7 cellular contexts compared by ENCODE assay signal in the genomic region with DNA sequence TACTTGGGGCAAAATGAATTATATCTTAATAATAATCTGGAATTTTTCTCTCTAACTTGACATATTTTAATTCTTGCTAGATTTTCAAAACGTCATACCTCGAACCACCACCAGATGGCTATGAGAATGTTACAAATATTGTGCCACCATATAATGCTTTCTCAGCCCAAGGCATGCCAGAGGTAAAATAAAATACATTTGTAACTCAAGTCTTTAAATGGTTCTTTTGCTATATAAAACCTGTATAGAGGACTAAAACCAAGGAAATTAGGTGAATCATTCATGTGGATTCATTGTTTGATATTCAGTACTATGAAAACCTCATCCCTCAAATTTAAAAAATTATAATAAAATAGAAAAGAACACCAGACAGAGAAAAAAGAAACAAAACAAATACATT.
DNase-seq lines count a peak whose midpoint lies in the region; ATAC-seq, FAIRE-seq and TF ChIP-seq lines count a peak whose summit lies in the region.
"Not testable (repeated sequence)": the region's sequence is repeated elsewhere in the genome, so short reads cannot be mapped to it uniquely, and the experiment has no call there.

No MANE protein-coding gene starts in this region.

- H3K27me3 Mint-ChIP-seq in CD14-positive monocyte (ENCODE audit: low read depth in 3 of 3); chondrocyte (ENCODE audit: low read depth); mesothelial cell of epicardium (ENCODE audit: low read depth); osteocyte (ENCODE audit: unreplicated experiment): not testable (repeated sequence)

- DNase-seq in CD14-positive monocyte (ENCODE audit: low spot score); MM.1S; RWPE2 (ENCODE audit: low spot score); chondrocyte (ENCODE audit: low spot score); mesothelial cell of epicardium (ENCODE audit: low spot score in 2 of 2, unreplicated experiment in 2 of 2); osteocyte (ENCODE audit: extremely low spot score, unreplicated experiment): not testable (repeated sequence)

- not testable (repeated sequence) for H3K27me3 ChIP-seq in MM.1S (replicated peaks; ENCODE audit: insufficient read depth, low read length); RWPE2 (ENCODE audit: insufficient read depth, poor library complexity, severe bottlenecking)

- H3K4me3 Mint-ChIP-seq in CD14-positive monocyte; chondrocyte (ENCODE audit: unreplicated experiment); mesothelial cell of epicardium; osteocyte (ENCODE audit: unreplicated experiment): not testable (repeated sequence)

- H3K36me3 ChIP-seq in MM.1S (replicated peaks; ENCODE audit: insufficient read depth, low read length); RWPE2 (ENCODE audit: low read depth): not testable (repeated sequence)

- FAIRE-seq in A204.1 (lab: Jason Lieb, UNC): peak; percentile 93

- H2AFZ ChIP-seq in MM.1S (ENCODE audit: low read length): not testable (repeated sequence)

- not testable (repeated sequence) for H3K36me3 Mint-ChIP-seq in CD14-positive monocyte; chondrocyte (ENCODE audit: low read depth); mesothelial cell of epicardium; osteocyte (ENCODE audit: unreplicated experiment)

- H3K9ac ChIP-seq in MM.1S (ENCODE audit: low read length): not testable (repeated sequence)

- not testable (repeated sequence) for H3K79me2 ChIP-seq in MM.1S (ENCODE audit: low read length)

- not testable (repeated sequence) for H3K27ac Mint-ChIP-seq in CD14-positive monocyte; chondrocyte (ENCODE audit: unreplicated experiment); mesothelial cell of epicardium; osteocyte (ENCODE audit: unreplicated experiment)

- H3K9me2 ChIP-seq in MM.1S (replicated peaks; ENCODE audit: insufficient read depth, low read length): not testable (repeated sequence)

- H3K4me2 ChIP-seq in MM.1S (ENCODE audit: low read depth, low read length): not testable (repeated sequence)

- not testable (repeated sequence) for H3K4me1 Mint-ChIP-seq in CD14-positive monocyte; chondrocyte (ENCODE audit: low read depth); mesothelial cell of epicardium; osteocyte (ENCODE audit: unreplicated experiment)

- H3K27ac ChIP-seq in MM.1S (ENCODE audit: low read length): peak overlapping the region; percentile 41; the same call in 1 of the 2 replicates
- not testable (repeated sequence) for H3K27ac ChIP-seq in RWPE2 (ENCODE audit: poor library complexity, severe bottlenecking)

- not testable (repeated sequence) for ATAC-seq in RWPE2 (ENCODE audit: low read depth)

- TF ChIP-seq CTCF in CD14-positive monocyte (IDR thresholded peaks at IDR 0.05) (peak; percentile 48), RWPE2 (IDR thresholded peaks at IDR 0.05; ENCODE audit: poor library complexity, severe bottlenecking) (peak; percentile 19), chondrocyte (IDR thresholded peaks at IDR 0.05) (peak; percentile 57), mesothelial cell of epicardium (IDR thresholded peaks at IDR 0.05; ENCODE audit: unreplicated experiment) (peak; percentile 63), osteocyte (IDR thresholded peaks at IDR 0.05) (peak; percentile 12)
- TF ChIP-seq CTCF in MM.1S (IDR thresholded peaks at IDR 0.05; ENCODE audit: low read length): not testable (repeated sequence)

- H3F3A ChIP-seq in MM.1S (ENCODE audit: insufficient read depth, low read length): not testable (repeated sequence)

- intact Hi-C loops in CD14-positive monocyte (cut with micrococcal nuclease): loop anchor here in 1 of 2 donors (10.0 kb wide), 1 partner anchor 123 kb away; no protein-coding TSS in a partner anchor

- not testable (repeated sequence) for H3K9me3 ChIP-seq in MM.1S (replicated peaks; ENCODE audit: insufficient read depth, low read length); RWPE2 (ENCODE audit: severe bottlenecking)

- H4K20me1 ChIP-seq in MM.1S (ENCODE audit: insufficient read depth, low read length): not testable (repeated sequence)

- not testable (repeated sequence) for H3K4me1 ChIP-seq in MM.1S (ENCODE audit: low read length)
- H3K4me1 ChIP-seq in RWPE2 (ENCODE audit: insufficient read depth, poor library complexity, severe bottlenecking): peaks cover 13% of the 10 kb centered on the region

- H3K4me3 ChIP-seq in MM.1S (ENCODE audit: low read length); RWPE2 (ENCODE audit: severe bottlenecking): not testable (repeated sequence)

- H3K9me3 Mint-ChIP-seq in CD14-positive monocyte; chondrocyte (ENCODE audit: low read depth); mesothelial cell of epicardium; osteocyte (ENCODE audit: unreplicated experiment): not testable (repeated sequence)
